Comparison of ENCODE assay signal across 1 cellular context in the genomic region with DNA sequence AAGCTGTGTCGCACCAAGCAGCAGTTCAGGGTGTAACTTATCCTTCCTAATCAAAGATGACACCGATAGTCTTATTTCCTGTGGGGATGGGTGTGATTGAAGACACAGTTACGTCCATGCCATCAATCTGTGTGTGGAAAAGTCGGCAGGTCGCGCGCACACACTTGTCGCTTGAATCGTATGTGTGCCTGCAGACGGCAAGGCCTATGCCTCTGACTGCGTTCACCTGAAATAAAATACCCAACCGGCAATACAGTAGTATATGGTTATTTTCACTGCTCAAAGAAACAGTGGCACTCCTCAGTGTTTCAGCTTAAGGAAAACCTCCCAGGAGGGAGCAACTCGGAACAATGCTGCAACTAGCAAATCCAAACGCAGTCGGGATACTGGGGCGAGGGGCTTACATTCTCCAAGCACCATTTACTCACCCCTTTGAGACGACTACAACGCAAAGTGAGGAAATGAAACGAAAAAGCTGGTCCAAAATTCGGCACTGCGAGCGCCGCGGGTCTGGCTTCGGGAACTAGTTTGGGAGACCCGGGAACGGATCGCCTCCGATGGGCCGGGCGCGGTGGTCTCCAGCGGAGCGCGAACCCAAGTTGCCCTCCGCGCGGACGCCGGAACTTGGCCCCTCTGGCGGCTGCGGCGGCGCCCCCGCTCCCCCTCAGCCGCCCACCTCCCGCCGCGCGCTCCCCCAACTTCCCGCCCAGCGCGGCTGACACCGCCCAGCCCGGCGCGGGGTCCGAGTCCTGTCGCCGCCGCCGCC.
TF ChIP-seq lines count a peak whose summit lies in the region.

No MANE protein-coding gene starts in this region.

TF ChIP-seq in K562, 482 proteins besides CTCF, POLR2A, EP300 and RAD21 (continued from another document and continues in another):
- no peak for TF ChIP-seq HBP1 (CRISPR knock-in tag; IDR thresholded peaks at IDR 0.05)
- no peak for TF ChIP-seq CHD1 (IDR thresholded peaks at IDR 0.05; ENCODE audit: low read length)
- no peak for TF ChIP-seq ZNF174 (CRISPR knock-in tag; IDR thresholded peaks at IDR 0.05)
- no peak for TF ChIP-seq TFAM (CRISPR knock-in tag; conservative IDR thresholded peaks at IDR 0.05)
- TF ChIP-seq ZNF76 (CRISPR knock-in tag; IDR thresholded peaks at IDR 0.05; ENCODE audit: borderline replicate concordance), result no peak
- no peak for TF ChIP-seq ZKSCAN3 (CRISPR knock-in tag; IDR thresholded peaks at IDR 0.05)
- TF ChIP-seq, protein P1, sequence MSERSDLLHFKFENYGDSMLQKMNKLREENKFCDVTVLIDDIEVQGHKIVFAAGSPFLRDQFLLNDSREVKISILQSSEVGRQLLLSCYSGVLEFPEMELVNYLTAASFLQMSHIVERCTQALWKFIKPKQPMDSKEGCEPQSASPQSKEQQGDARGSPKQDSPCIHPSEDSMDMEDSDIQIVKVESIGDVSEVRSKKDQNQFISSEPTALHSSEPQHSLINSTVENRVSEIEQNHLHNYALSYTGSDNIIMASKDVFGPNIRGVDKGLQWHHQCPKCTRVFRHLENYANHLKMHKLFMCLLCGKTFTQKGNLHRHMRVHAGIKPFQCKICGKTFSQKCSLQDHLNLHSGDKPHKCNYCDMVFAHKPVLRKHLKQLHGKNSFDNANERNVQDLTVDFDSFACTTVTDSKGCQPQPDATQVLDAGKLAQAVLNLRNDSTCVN (CRISPR knock-in tag; IDR thresholded peaks at IDR 0.05), result no peak
- TF ChIP-seq TEAD4 (IDR thresholded peaks at IDR 0.05; ENCODE audit: low read length), result no peak
- TF ChIP-seq TEAD4 (CRISPR knock-in tag; IDR thresholded peaks at IDR 0.05; ENCODE audit: borderline replicate concordance), result no peak
- TF ChIP-seq, protein P2, sequence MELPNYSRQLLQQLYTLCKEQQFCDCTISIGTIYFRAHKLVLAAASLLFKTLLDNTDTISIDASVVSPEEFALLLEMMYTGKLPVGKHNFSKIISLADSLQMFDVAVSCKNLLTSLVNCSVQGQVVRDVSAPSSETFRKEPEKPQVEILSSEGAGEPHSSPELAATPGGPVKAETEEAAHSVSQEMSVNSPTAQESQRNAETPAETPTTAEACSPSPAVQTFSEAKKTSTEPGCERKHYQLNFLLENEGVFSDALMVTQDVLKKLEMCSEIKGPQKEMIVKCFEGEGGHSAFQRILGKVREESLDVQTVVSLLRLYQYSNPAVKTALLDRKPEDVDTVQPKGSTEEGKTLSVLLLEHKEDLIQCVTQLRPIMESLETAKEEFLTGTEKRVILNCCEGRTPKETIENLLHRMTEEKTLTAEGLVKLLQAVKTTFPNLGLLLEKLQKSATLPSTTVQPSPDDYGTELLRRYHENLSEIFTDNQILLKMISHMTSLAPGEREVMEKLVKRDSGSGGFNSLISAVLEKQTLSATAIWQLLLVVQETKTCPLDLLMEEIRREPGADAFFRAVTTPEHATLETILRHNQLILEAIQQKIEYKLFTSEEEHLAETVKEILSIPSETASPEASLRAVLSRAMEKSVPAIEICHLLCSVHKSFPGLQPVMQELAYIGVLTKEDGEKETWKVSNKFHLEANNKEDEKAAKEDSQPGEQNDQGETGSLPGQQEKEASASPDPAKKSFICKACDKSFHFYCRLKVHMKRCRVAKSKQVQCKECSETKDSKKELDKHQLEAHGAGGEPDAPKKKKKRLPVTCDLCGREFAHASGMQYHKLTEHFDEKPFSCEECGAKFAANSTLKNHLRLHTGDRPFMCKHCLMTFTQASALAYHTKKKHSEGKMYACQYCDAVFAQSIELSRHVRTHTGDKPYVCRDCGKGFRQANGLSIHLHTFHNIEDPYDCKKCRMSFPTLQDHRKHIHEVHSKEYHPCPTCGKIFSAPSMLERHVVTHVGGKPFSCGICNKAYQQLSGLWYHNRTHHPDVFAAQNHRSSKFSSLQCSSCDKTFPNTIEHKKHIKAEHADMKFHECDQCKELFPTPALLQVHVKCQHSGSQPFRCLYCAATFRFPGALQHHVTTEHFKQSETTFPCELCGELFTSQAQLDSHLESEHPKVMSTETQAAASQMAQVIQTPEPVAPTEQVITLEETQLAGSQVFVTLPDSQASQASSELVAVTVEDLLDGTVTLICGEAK (IDR thresholded peaks at IDR 0.05), result no peak
- TF ChIP-seq, protein P2 (CRISPR knock-in tag; IDR thresholded peaks at IDR 0.05), result no peak
- no peak for TF ChIP-seq CEBPB (tag; IDR thresholded peaks at IDR 0.05)
- TF ChIP-seq NCOA6 (IDR thresholded peaks at IDR 0.05), result peak; percentile 57; the same call in 1 of the 2 replicates
- TF ChIP-seq HNRNPLL (IDR thresholded peaks at IDR 0.05; ENCODE audit: low read depth, low read length, poor library complexity, severe bottlenecking), result peak; percentile 50
- no peak for TF ChIP-seq IRF1 (CRISPR knock-in tag; IDR thresholded peaks at IDR 0.05; ENCODE audit: borderline replicate concordance)
- no peak for TF ChIP-seq KAT2B (IDR thresholded peaks at IDR 0.05; ENCODE audit: low read depth, low read length)
- TF ChIP-seq, protein P3, sequence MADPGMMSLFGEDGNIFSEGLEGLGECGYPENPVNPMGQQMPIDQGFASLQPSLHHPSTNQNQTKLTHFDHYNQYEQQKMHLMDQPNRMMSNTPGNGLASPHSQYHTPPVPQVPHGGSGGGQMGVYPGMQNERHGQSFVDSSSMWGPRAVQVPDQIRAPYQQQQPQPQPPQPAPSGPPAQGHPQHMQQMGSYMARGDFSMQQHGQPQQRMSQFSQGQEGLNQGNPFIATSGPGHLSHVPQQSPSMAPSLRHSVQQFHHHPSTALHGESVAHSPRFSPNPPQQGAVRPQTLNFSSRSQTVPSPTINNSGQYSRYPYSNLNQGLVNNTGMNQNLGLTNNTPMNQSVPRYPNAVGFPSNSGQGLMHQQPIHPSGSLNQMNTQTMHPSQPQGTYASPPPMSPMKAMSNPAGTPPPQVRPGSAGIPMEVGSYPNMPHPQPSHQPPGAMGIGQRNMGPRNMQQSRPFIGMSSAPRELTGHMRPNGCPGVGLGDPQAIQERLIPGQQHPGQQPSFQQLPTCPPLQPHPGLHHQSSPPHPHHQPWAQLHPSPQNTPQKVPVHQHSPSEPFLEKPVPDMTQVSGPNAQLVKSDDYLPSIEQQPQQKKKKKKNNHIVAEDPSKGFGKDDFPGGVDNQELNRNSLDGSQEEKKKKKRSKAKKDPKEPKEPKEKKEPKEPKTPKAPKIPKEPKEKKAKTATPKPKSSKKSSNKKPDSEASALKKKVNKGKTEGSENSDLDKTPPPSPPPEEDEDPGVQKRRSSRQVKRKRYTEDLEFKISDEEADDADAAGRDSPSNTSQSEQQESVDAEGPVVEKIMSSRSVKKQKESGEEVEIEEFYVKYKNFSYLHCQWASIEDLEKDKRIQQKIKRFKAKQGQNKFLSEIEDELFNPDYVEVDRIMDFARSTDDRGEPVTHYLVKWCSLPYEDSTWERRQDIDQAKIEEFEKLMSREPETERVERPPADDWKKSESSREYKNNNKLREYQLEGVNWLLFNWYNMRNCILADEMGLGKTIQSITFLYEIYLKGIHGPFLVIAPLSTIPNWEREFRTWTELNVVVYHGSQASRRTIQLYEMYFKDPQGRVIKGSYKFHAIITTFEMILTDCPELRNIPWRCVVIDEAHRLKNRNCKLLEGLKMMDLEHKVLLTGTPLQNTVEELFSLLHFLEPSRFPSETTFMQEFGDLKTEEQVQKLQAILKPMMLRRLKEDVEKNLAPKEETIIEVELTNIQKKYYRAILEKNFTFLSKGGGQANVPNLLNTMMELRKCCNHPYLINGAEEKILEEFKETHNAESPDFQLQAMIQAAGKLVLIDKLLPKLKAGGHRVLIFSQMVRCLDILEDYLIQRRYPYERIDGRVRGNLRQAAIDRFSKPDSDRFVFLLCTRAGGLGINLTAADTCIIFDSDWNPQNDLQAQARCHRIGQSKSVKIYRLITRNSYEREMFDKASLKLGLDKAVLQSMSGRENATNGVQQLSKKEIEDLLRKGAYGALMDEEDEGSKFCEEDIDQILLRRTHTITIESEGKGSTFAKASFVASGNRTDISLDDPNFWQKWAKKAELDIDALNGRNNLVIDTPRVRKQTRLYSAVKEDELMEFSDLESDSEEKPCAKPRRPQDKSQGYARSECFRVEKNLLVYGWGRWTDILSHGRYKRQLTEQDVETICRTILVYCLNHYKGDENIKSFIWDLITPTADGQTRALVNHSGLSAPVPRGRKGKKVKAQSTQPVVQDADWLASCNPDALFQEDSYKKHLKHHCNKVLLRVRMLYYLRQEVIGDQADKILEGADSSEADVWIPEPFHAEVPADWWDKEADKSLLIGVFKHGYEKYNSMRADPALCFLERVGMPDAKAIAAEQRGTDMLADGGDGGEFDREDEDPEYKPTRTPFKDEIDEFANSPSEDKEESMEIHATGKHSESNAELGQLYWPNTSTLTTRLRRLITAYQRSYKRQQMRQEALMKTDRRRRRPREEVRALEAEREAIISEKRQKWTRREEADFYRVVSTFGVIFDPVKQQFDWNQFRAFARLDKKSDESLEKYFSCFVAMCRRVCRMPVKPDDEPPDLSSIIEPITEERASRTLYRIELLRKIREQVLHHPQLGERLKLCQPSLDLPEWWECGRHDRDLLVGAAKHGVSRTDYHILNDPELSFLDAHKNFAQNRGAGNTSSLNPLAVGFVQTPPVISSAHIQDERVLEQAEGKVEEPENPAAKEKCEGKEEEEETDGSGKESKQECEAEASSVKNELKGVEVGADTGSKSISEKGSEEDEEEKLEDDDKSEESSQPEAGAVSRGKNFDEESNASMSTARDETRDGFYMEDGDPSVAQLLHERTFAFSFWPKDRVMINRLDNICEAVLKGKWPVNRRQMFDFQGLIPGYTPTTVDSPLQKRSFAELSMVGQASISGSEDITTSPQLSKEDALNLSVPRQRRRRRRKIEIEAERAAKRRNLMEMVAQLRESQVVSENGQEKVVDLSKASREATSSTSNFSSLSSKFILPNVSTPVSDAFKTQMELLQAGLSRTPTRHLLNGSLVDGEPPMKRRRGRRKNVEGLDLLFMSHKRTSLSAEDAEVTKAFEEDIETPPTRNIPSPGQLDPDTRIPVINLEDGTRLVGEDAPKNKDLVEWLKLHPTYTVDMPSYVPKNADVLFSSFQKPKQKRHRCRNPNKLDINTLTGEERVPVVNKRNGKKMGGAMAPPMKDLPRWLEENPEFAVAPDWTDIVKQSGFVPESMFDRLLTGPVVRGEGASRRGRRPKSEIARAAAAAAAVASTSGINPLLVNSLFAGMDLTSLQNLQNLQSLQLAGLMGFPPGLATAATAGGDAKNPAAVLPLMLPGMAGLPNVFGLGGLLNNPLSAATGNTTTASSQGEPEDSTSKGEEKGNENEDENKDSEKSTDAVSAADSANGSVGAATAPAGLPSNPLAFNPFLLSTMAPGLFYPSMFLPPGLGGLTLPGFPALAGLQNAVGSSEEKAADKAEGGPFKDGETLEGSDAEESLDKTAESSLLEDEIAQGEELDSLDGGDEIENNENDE (IDR thresholded peaks at IDR 0.05; ENCODE audit: low read depth, low read length), result no peak
- TF ChIP-seq, protein P4, sequence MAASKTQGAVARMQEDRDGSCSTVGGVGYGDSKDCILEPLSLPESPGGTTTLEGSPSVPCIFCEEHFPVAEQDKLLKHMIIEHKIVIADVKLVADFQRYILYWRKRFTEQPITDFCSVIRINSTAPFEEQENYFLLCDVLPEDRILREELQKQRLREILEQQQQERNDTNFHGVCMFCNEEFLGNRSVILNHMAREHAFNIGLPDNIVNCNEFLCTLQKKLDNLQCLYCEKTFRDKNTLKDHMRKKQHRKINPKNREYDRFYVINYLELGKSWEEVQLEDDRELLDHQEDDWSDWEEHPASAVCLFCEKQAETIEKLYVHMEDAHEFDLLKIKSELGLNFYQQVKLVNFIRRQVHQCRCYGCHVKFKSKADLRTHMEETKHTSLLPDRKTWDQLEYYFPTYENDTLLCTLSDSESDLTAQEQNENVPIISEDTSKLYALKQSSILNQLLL (CRISPR knock-in tag; IDR thresholded peaks at IDR 0.05; ENCODE audit: borderline replicate concordance), result no peak
- no peak for TF ChIP-seq HNRNPL (IDR thresholded peaks at IDR 0.05; ENCODE audit: low read depth, low read length)
- no peak for TF ChIP-seq ZBTB17 (CRISPR knock-in tag; IDR thresholded peaks at IDR 0.05)
- TF ChIP-seq GABPB1 (CRISPR knock-in tag; IDR thresholded peaks at IDR 0.05), result 0 out of 2 replicates have a peak, but pooled peaks have one; percentile 29
- no peak; the same call in 1 of the 2 replicates for TF ChIP-seq KAT7 (CRISPR knock-in tag; IDR thresholded peaks at IDR 0.05; ENCODE audit: borderline replicate concordance)
- TF ChIP-seq ZNF239 (CRISPR knock-in tag; IDR thresholded peaks at IDR 0.05), result no peak
